25 cellular contexts compared by ENCODE assay signal in the genomic region with DNA sequence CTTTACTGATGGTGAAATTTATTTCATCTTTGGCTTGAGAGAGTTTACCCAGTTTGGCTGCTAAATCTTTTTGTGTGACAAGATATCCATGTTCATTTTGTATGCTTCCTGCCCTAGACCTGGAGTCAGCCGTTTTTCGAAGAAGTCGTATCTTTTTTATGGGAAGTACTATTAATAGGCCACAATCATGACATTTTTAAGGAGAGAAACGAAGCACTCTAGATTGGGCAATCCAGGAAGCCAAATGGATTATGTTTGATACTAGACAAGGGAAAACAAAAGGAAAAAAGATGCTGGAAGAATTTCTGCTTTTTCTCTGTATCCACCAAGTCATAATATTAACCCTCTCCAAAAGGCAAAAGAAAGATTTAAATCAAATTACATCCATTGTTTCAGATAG.
DNase-seq lines count a peak whose midpoint lies in the region; ATAC-seq, FAIRE-seq and TF ChIP-seq lines count a peak whose summit lies in the region.
"Had no signal": no experiment of that assay in that cellular context is flagged by ENCODE, and none has a peak within 500 bp of the region (broad histone marks: within the 10 kb centered on the region; RNA-seq: fewer than 3 reads in every experiment).

No MANE protein-coding gene starts in this region.

- H3K9me3 ChIP-seq in right lobe of liver (no peaks in the 10 kb centered on the region), HepG2 (ENCODE audit: low read length) (peaks cover 84% of the 10 kb centered on the region), neuron (ENCODE audit: low read length) (peaks cover 8% of the 10 kb centered on the region), aorta (ENCODE audit: control insufficient read depth, low read length) (peaks cover 2% of the 10 kb centered on the region)
- H3K9me3 ChIP-seq: MG63, SJCRH30 had no signal

- FAIRE-seq in HepG2 (lab: Jason Lieb, UNC): no peak
- FAIRE-seq: GM12891, GM18507 had no signal

- H3K4me2 ChIP-seq in HepG2 (ENCODE audit: low read depth, low read length): no peak overlapping the region
- H3K4me2 ChIP-seq: KMS-11, PC-9 had no signal

- TF ChIP-seq EP300 in HepG2 (IDR thresholded peaks at IDR 0.05; ENCODE audit: low read depth in 2 of 2, low read length in 2 of 2): no peak
- TF ChIP-seq EP300 in HepG2 (CRISPR knock-in tag; IDR thresholded peaks at IDR 0.05; ENCODE audit: borderline replicate concordance): no peak

- H3K36me3 Mint-ChIP-seq in type B pancreatic cell: no peaks in the 10 kb centered on the region
- H3K36me3 Mint-ChIP-seq: CD4-positive, CD25-positive, alpha-beta regulatory T cell had no signal

- CTCF ChIA-PET in HepG2 (lab: Yijun Ruan, JAX; ENCODE audit: low intra/inter-chr PET ratio, low total read pairs): no interaction called here

- no peaks in the 10 kb centered on the region for H4K20me1 ChIP-seq in HepG2 (ENCODE audit: insufficient read depth, low read length)

- no peak for TF ChIP-seq CTCF in right lobe of liver (IDR thresholded peaks at IDR 0.05)
- TF ChIP-seq CTCF in HepG2 (CRISPR knock-in tag; IDR thresholded peaks at IDR 0.05): no peak
- no peak for TF ChIP-seq CTCF in type B pancreatic cell (conservative IDR thresholded peaks at IDR 0.05)

- peaks cover 8% of the 10 kb centered on the region for H3K9me3 Mint-ChIP-seq in type B pancreatic cell

- POLR2A ChIA-PET in HepG2 (lab: Yijun Ruan, JAX): no interaction called here

- H3K27me3 Mint-ChIP-seq in type B pancreatic cell: no peaks in the 10 kb centered on the region
- H3K27me3 Mint-ChIP-seq: B cell; CD4-positive, CD25-positive, alpha-beta regulatory T cell had no signal

- H3K4me3 ChIP-seq in right lobe of liver (no peak overlapping the region), HepG2 (replicated peaks in 1 of 3; ENCODE audit: insufficient read depth in 1 of 3, low read depth in 2 of 3, low read length in 3 of 3) (no peak overlapping the region), neuron (ENCODE audit: low read length) (peak overlapping the region; percentile 25), aorta (ENCODE audit: low read length in 2 of 2) (no peak overlapping the region)
- H3K4me3 ChIP-seq: MG63, PC-9 had no signal

- no peaks in the 10 kb centered on the region for H3K27me3 ChIP-seq in right lobe of liver
- no peaks in the 10 kb centered on the region for H3K27me3 ChIP-seq in HepG2 (ENCODE audit: control insufficient read depth in 1 of 2, insufficient read depth in 2 of 2, low read length in 2 of 2)
- H3K27me3 ChIP-seq in neuron (ENCODE audit: insufficient read depth, low read length): no peaks in the 10 kb centered on the region
- no peaks in the 10 kb centered on the region for H3K27me3 ChIP-seq in aorta (ENCODE audit: control insufficient read depth in 1 of 2, insufficient read depth in 2 of 2, low read length in 1 of 2)
- H3K27me3 ChIP-seq: MG63, SJCRH30 had no signal

- H3K4me1 ChIP-seq in right lobe of liver (no peaks in the 10 kb centered on the region), HepG2 (ENCODE audit: insufficient read depth, low read length) (no peaks in the 10 kb centered on the region), neuron (ENCODE audit: insufficient read depth, low read length) (peaks cover 47% of the 10 kb centered on the region), aorta (ENCODE audit: control insufficient read depth in 1 of 2, insufficient read depth in 2 of 2, low read length in 2 of 2) (no peaks in the 10 kb centered on the region)

- peaks cover 12% of the 10 kb centered on the region for H3K4me1 Mint-ChIP-seq in type B pancreatic cell (ENCODE audit: unreplicated experiment)
- H3K4me1 Mint-ChIP-seq: B cell; CD4-positive, CD25-positive, alpha-beta regulatory T cell had no signal

- no peak overlapping the region for H2AFZ ChIP-seq in HepG2 (ENCODE audit: low read length)
- peak overlapping the region; percentile 68 for H2AFZ ChIP-seq in neuron (ENCODE audit: low read depth, low read length)
- H2AFZ ChIP-seq: PC-9 had no signal

- WGBS in right lobe of liver (ENCODE audit: insufficient coverage, low coverage, low lambda C conversion rate, missing lambda C conversion rate): 43% methylated on average over 4 of the region's 4 CpGs
- 1% methylated on average over 4 of the region's 4 CpGs for WGBS in HepG2 (ENCODE audit: low lambda C conversion rate)
- 12 to 21% methylated on average over 4 of the region's 4 CpGs for WGBS in aorta, 2 donors

- H3K79me2 ChIP-seq in HepG2 (ENCODE audit: insufficient read depth, low read length): no peaks in the 10 kb centered on the region

- no TSS peak for BruUV-seq in HepG2 (replicated peaks; lab: Mats Ljungman, UMichigan)

- ATAC-seq in right lobe of liver: peak; percentile 40 to 63 (median 50)
- ATAC-seq in HepG2: no peak
- no peak for ATAC-seq in aorta (ENCODE audit: low FRiP score)
- no peak for ATAC-seq in GM18868 (IDR thresholded peaks at IDR 0.05; ENCODE audit: unreplicated experiment)

- in situ Hi-C loops in HepG2 (cut with HindIII; ENCODE audit: extremely low pct_ligation_motif_present, low pct_unique_long_range_greater_than_20kb): no loop called here

- intact Hi-C loops in right lobe of liver (cut with DNase I): no loop called here
- intact Hi-C loops in HepG2 (cut with micrococcal nuclease; ENCODE audit: unreplicated experiment): no loop called here
- intact Hi-C loops in aorta (cut with DNase I): no loop called here

- no peak overlapping the region for H3K9ac ChIP-seq in HepG2 (ENCODE audit: insufficient read depth, low read depth, low read length)
- H3K9ac ChIP-seq: KMS-11 had no signal

- no peak overlapping the region for H3K4me3 Mint-ChIP-seq in type B pancreatic cell
- H3K4me3 Mint-ChIP-seq: B cell; CD4-positive, CD25-positive, alpha-beta regulatory T cell had no signal

- TF ChIP-seq POLR2A in right lobe of liver (IDR thresholded peaks at IDR 0.05) (no peak), HepG2 (IDR thresholded peaks at IDR 0.05; ENCODE audit: insufficient read depth in 1 of 2, low read depth in 2 of 2, low read length in 2 of 2) (no peak)

- no peak overlapping the region for H3K27ac Mint-ChIP-seq in type B pancreatic cell
- H3K27ac Mint-ChIP-seq: B cell; CD4-positive, CD25-positive, alpha-beta regulatory T cell had no signal

- H3K27ac ChIP-seq in right lobe of liver: no peak overlapping the region
- H3K27ac ChIP-seq in HepG2 (ENCODE audit: extremely low read length, insufficient read depth, low read length): no peak overlapping the region
- H3K27ac ChIP-seq in aorta (ENCODE audit: low read depth in 1 of 2, low read length in 2 of 2): no peak overlapping the region
- H3K27ac ChIP-seq: 22Rv1, KMS-11, PC-9 had no signal

- no peaks in the 10 kb centered on the region for H3K36me3 ChIP-seq in right lobe of liver
- H3K36me3 ChIP-seq in HepG2 (replicated peaks in 1 of 2; ENCODE audit: control insufficient read depth in 1 of 2, insufficient read depth in 2 of 2, low read length in 2 of 2): no peaks in the 10 kb centered on the region
- H3K36me3 ChIP-seq in neuron (ENCODE audit: insufficient read depth, low read length): no peaks in the 10 kb centered on the region
- H3K36me3 ChIP-seq in aorta (ENCODE audit: control insufficient read depth in 1 of 2, insufficient read depth in 2 of 2, low read length in 1 of 2): no peaks in the 10 kb centered on the region
- H3K36me3 ChIP-seq: MG63, SJCRH30 had no signal

- DNase-seq in right lobe of liver (no peak), HepG2 (ENCODE audit: low spot score) (no peak), iris pigment epithelial cell (ENCODE audit: low read depth) (peak; percentile 11), aorta (no peak), type B pancreatic cell (ENCODE audit: extremely low spot score, unreplicated experiment) (no peak), DMS153 treated with DMSO at 0.1 percent for 48 hours (lab: John Stamatoyannopoulos, UW; ENCODE audit: unreplicated experiment) (no peak)
- DNase-seq: Calu3; CD4-positive, CD25-positive, alpha-beta regulatory T cell; GF-D8; GOT3; NCI-H1092; NCI-H146; NCI-H2081 treated with DMSO at 0.1 percent for 48 hours; NCI-H510A; NCI-H82; PC-9 had no signal

- no peak for TF ChIP-seq RAD21 in HepG2 (CRISPR knock-in tag; IDR thresholded peaks at IDR 0.05)

TF ChIP-seq in HepG2, 621 proteins besides CTCF, POLR2A, EP300 and RAD21 (continues in another document):
- TF ChIP-seq YEATS2 (CRISPR knock-in tag; IDR thresholded peaks at IDR 0.05; ENCODE audit: borderline replicate concordance): no peak
- TF ChIP-seq, protein P1, sequence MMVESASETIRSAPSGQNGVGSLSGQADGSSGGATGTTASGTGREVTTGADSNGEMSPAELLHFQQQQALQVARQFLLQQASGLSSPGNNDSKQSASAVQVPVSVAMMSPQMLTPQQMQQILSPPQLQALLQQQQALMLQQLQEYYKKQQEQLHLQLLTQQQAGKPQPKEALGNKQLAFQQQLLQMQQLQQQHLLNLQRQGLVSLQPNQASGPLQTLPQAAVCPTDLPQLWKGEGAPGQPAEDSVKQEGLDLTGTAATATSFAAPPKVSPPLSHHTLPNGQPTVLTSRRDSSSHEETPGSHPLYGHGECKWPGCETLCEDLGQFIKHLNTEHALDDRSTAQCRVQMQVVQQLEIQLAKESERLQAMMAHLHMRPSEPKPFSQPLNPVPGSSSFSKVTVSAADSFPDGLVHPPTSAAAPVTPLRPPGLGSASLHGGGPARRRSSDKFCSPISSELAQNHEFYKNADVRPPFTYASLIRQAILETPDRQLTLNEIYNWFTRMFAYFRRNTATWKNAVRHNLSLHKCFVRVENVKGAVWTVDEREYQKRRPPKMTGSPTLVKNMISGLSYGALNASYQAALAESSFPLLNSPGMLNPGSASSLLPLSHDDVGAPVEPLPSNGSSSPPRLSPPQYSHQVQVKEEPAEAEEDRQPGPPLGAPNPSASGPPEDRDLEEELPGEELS (CRISPR knock-in tag; IDR thresholded peaks at IDR 0.05): no peak
- TF ChIP-seq JUNB (CRISPR knock-in tag; IDR thresholded peaks at IDR 0.05; ENCODE audit: borderline replicate concordance): no peak
- no peak for TF ChIP-seq PHF20 (CRISPR knock-in tag; IDR thresholded peaks at IDR 0.05)

Comparison
In these comparisons a context has a peak if more than half of its experiments do, and no peak if none do; other contexts are left out.
1. ATAC-seq: peak in right lobe of liver (4 of 4); none in HepG2 (single experiment), aorta (single experiment) and GM18868 (single experiment).